ENCODE assay signal across 16 cellular contexts in genomic region chr13:51488212-51488611, GRCh38. TPM values are rescaled to one million over a fixed set of nuclear protein-coding genes. Genes with fewer than 3 reads are reported as not detected.
DNase-seq lines count a peak whose midpoint lies in the region; ATAC-seq, FAIRE-seq and TF ChIP-seq lines count a peak whose summit lies in the region.
"Had no signal": no experiment of that assay in that cellular context is flagged by ENCODE, and none has a peak within 500 bp of the region (broad histone marks: within the 10 kb centered on the region; RNA-seq: fewer than 3 reads in every experiment).

No MANE protein-coding gene starts in this region.

- no peaks in the 10 kb centered on the region for H3K36me3 ChIP-seq in bronchial epithelial cell (ENCODE audit: control insufficient read depth, insufficient read depth, low read length)
- H3K36me3 ChIP-seq in right atrium auricular region, result no peaks in the 10 kb centered on the region
- H3K36me3 ChIP-seq: BLaER1 treated with 17β-estradiol and CSF1 and Interleukin-3, amounts not matched to agents 10 nM and 100 nM had no signal

- ATAC-seq in foreskin keratinocyte (peak; percentile 72), HG03175 (IDR thresholded peaks at IDR 0.05; ENCODE audit: unreplicated experiment) (no peak)
- ATAC-seq: CD8-positive, alpha-beta T cell; GM23338 had no signal

- H3K27ac ChIP-seq in foreskin keratinocyte, result no peak overlapping the region
- H3K27ac ChIP-seq in right atrium auricular region, result no peak overlapping the region
- H3K27ac ChIP-seq: BLaER1 treated with 17β-estradiol and CSF1 and Interleukin-3, amounts not matched to agents 10 nM and 100 nM had no signal

- H3K27me3 ChIP-seq in bronchial epithelial cell (ENCODE audit: control insufficient read depth, insufficient read depth, low read length), result no peaks in the 10 kb centered on the region
- no peaks in the 10 kb centered on the region for H3K27me3 ChIP-seq in foreskin keratinocyte
- H3K27me3 ChIP-seq in right atrium auricular region, result no peaks in the 10 kb centered on the region
- H3K27me3 ChIP-seq: BLaER1 treated with 17β-estradiol and CSF1 and Interleukin-3, amounts not matched to agents 10 nM and 100 nM had no signal

- H3K4me3 ChIP-seq in bronchial epithelial cell (ENCODE audit: low read depth, low read length) (no peak overlapping the region), right atrium auricular region (no peak overlapping the region)
- H3K4me3 ChIP-seq: BLaER1 treated with 17β-estradiol and CSF1 and Interleukin-3, amounts not matched to agents 10 nM and 100 nM; GM23338 had no signal

- TF ChIP-seq CTCF in bronchial epithelial cell (IDR thresholded peaks at IDR 0.05; ENCODE audit: insufficient read depth, low read length, severe bottlenecking), result no peak
- TF ChIP-seq CTCF in foreskin keratinocyte (conservative IDR thresholded peaks at IDR 0.05), result no peak
- TF ChIP-seq CTCF in right atrium auricular region (IDR thresholded peaks at IDR 0.05), result no peak

- DNase-seq in RCC 7860 (ENCODE audit: low spot score) (no peak), bronchial epithelial cell (ENCODE audit: low read depth) (peak; percentile 78), foreskin keratinocyte (peak; percentile 45 to 67), kidney tubule cell (ENCODE audit: low spot score) (peak; percentile 48), ureter (ENCODE audit: low spot score) (no peak), right atrium auricular region (ENCODE audit: low spot score) (no peak)
- DNase-seq: Calu3; CD8-positive, alpha-beta T cell; DMS79 treated with DMSO at 0.1 percent for 48 hours; GF-D8; HCEC 1CT had no signal

- FAIRE-seq in RCC 7860 (lab: Jason Lieb, UNC) (peak; percentile 5), bronchial epithelial cell (lab: Jason Lieb, UNC) (no peak)
- FAIRE-seq: H54, HTR-8/SVneo had no signal

- H3K4me1 ChIP-seq in foreskin keratinocyte (peaks cover 10% of the 10 kb centered on the region), right atrium auricular region (no peaks in the 10 kb centered on the region)
- H3K4me1 ChIP-seq: BLaER1 treated with 17β-estradiol and CSF1 and Interleukin-3, amounts not matched to agents 10 nM and 100 nM had no signal

- no peaks in the 10 kb centered on the region for H3K9me3 ChIP-seq in right atrium auricular region

RNA-seq across cellular contexts. Expression of gene INTS6, which starts 35.4 kb away (rescaled TPM):
- total RNA-seq in bronchial epithelial cell (44.5 and 68.7 TPM in 2 replicates), foreskin keratinocyte (37.9 and 38.2 TPM in 2 replicates), ureter (49.7 TPM), right atrium auricular region (10 to 100 TPM; 18.7 to 27.6 TPM)
- polyA plus RNA-seq in foreskin keratinocyte, result 7.8 and 9.9 TPM in 2 replicates

Comparison
In these comparisons a context has a peak if more than half of its experiments do, and no peak if none do; other contexts are left out.
1. DNase-seq: peak in bronchial epithelial cell (single experiment), foreskin keratinocyte (2 of 2) and kidney tubule cell (single experiment); none in RCC 7860 (single experiment), ureter (single experiment) and right atrium auricular region (single experiment).